ENCODE assay signal across 12 cellular contexts in genomic region chr6:53281518-53282215, GRCh38.
DNase-seq lines count a peak whose midpoint lies in the region; ATAC-seq and TF ChIP-seq lines count a peak whose summit lies in the region.
"Had no signal": no experiment of that assay in that cellular context is flagged by ENCODE, and none has a peak within 500 bp of the region (broad histone marks: within the 10 kb centered on the region; RNA-seq: fewer than 3 reads in every experiment).

No MANE protein-coding gene starts in this region.

- TF ChIP-seq CTCF in HFFc6 (IDR thresholded peaks at IDR 0.05), result no peak
- TF ChIP-seq CTCF in spleen (IDR thresholded peaks at IDR 0.05 in 8 of 11, conservative IDR thresholded peaks at IDR 0.05 in 3 of 11), result no peak

- 33 to 48% (median 35%) methylated on average over 3 of the region's 3 CpGs for WGBS in spleen, 5 donors

- peak overlapping the region; percentile 72; the same call in 1 of the 2 replicates for H3K27ac Mint-ChIP-seq in HFFc6
- H3K27ac Mint-ChIP-seq in activated T-helper 17 cell treated with anti-CD3 and anti-CD28 coated beads, Interleukin-2, amount 50 U/mL, for 72 hours, result peak overlapping the region; percentile 62

- peaks cover 33% of the 10 kb centered on the region for H3K4me1 Mint-ChIP-seq in HFFc6 (ENCODE audit: low read depth)
- peaks cover 26% of the 10 kb centered on the region for H3K4me1 Mint-ChIP-seq in activated T-helper 17 cell treated with anti-CD3 and anti-CD28 coated beads, Interleukin-2, amount 50 U/mL, for 72 hours

- H3K4me3 Mint-ChIP-seq in HFFc6, result no peak overlapping the region
- H3K4me3 Mint-ChIP-seq in activated T-helper 17 cell treated with anti-CD3 and anti-CD28 coated beads, Interleukin-2, amount 50 U/mL, for 72 hours, result peak overlapping the region; percentile 39
- H3K4me3 Mint-ChIP-seq: naive thymus-derived CD8-positive, alpha-beta T cell had no signal

- no peaks in the 10 kb centered on the region for H3K9me3 Mint-ChIP-seq in HFFc6
- H3K9me3 Mint-ChIP-seq in activated T-helper 17 cell treated with anti-CD3 and anti-CD28 coated beads, Interleukin-2, amount 50 U/mL, for 72 hours, result no peaks in the 10 kb centered on the region
- H3K9me3 Mint-ChIP-seq: naive thymus-derived CD8-positive, alpha-beta T cell had no signal

- H3K9me3 ChIP-seq in spleen, result no peaks in the 10 kb centered on the region

- no peak for TF ChIP-seq POLR2A in spleen (IDR thresholded peaks at IDR 0.05)

- ATAC-seq in GM18867 (IDR thresholded peaks at IDR 0.05; ENCODE audit: unreplicated experiment), result peak; percentile 65
- ATAC-seq in activated T-helper 17 cell treated with anti-CD3 and anti-CD28 coated beads, Interleukin-2, amount 50 U/mL, for 72 hours (replicated peaks), result no peak
- ATAC-seq in esophagus mucosa, result no peak
- ATAC-seq: naive thymus-derived CD8-positive, alpha-beta T cell had no signal

- no peak overlapping the region for H3K4me3 ChIP-seq in spleen

- intact Hi-C loops in spleen (cut with DNase I; ENCODE audit: low total_unique reads), result loop anchor here (10.0 kb wide), 1 partner anchor 63 kb away; the partner anchor contains the start of gene ELOVL5

- peak overlapping the region in 6 of 8 donors; percentile 9 to 66 (median 30) for H3K27ac ChIP-seq in spleen

- peaks cover 21 to 75% (median 57%) of the 10 kb centered on the region in 6 donors for H3K4me1 ChIP-seq in spleen

- H3K27me3 ChIP-seq in spleen (replicated peaks in 1 of 7), result no peaks in the 10 kb centered on the region

- H3K27me3 Mint-ChIP-seq in HFFc6 (ENCODE audit: insufficient read depth), result no peaks in the 10 kb centered on the region; the same call in 1 of the 2 replicates
- no peaks in the 10 kb centered on the region for H3K27me3 Mint-ChIP-seq in activated T-helper 17 cell treated with anti-CD3 and anti-CD28 coated beads, Interleukin-2, amount 50 U/mL, for 72 hours
- H3K27me3 Mint-ChIP-seq: naive thymus-derived CD8-positive, alpha-beta T cell had no signal

- H3K36me3 ChIP-seq in spleen, result peaks cover 0 to 50% (median 11%) of the 10 kb centered on the region in 6 donors

- H3K36me3 Mint-ChIP-seq in HFFc6 (ENCODE audit: low read depth), result peaks cover 31% of the 10 kb centered on the region
- peaks cover 92% of the 10 kb centered on the region for H3K36me3 Mint-ChIP-seq in activated T-helper 17 cell treated with anti-CD3 and anti-CD28 coated beads, Interleukin-2, amount 50 U/mL, for 72 hours (ENCODE audit: low read depth)

- no peak for DNase-seq in HFFc6
- DNase-seq in spleen, result no peak
- DNase-seq in NCI-H1048 (lab: John Stamatoyannopoulos, UW), result no peak
- DNase-seq in NCI-H2029 treated with DMSO at 0.1 percent for 48 hours (lab: John Stamatoyannopoulos, UW), result no peak
- DNase-seq: activated CD8-positive, alpha-beta memory T cell treated with anti-CD3 and anti-CD28 coated beads, Interleukin-2, amount 50 U/mL, for 48 hours; H7; IMR-90; naive thymus-derived CD8-positive, alpha-beta T cell; NCI-H446 treated with DMSO at 0.1 percent for 48 hours had no signal
